5 cellular contexts compared by ENCODE assay signal in the genomic region with DNA sequence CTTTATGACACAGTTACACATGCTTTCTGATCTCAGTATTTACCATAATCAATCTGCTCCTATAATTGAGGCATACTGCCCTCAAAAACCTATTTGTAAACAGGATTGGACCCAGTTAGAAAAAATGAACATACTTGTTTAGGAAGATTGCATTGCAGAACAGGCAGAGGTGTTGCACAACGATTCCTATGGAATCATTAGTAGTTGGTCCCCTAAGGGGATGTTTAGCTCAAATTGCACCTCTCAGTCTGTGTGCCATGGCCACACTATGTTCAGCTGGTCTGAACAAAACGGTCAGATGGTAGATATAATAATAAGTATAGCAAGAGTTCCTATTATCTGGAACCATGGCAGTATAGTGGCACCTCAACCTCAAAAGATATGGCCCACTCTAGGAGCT. TPM values are rescaled to one million over a fixed set of nuclear protein-coding genes. Genes with fewer than 3 reads are reported as not detected.
"Had no signal": no experiment of that assay in that cellular context is flagged by ENCODE, and none has a peak within 500 bp of the region (broad histone marks: within the 10 kb centered on the region; RNA-seq: fewer than 3 reads in every experiment).

No MANE protein-coding gene starts in this region.

RNA-seq across cellular contexts. Expression of gene SLC22A16, which starts 28.5 kb away (rescaled TPM):
- total RNA-seq: suprapubic skin, tibial nerve, transverse colon, ureter, vagina had no signal
